ENCODE assay signal across 26 cellular contexts in genomic region chr7:1541431-1542162, GRCh38. TPM values are rescaled to one million over a fixed set of nuclear protein-coding genes. Genes with fewer than 3 reads are reported as not detected.
DNase-seq lines count a peak whose midpoint lies in the region; ATAC-seq and TF ChIP-seq lines count a peak whose summit lies in the region.
"Had no signal": no experiment of that assay in that cellular context is flagged by ENCODE, and none has a peak within 500 bp of the region (broad histone marks: within the 10 kb centered on the region; RNA-seq: fewer than 3 reads in every experiment).

No MANE protein-coding gene starts in this region.

- no peaks in the 10 kb centered on the region for H3K27me3 Mint-ChIP-seq in activated naive CD8-positive, alpha-beta T cell
- H3K27me3 Mint-ChIP-seq in activated naive CD8-positive, alpha-beta T cell treated with anti-CD3 and anti-CD28 coated beads, Interleukin-2, amount 50 U/mL, for 24 hours, result no peaks in the 10 kb centered on the region
- H3K27me3 Mint-ChIP-seq in memory B cell, result no peaks in the 10 kb centered on the region
- H3K27me3 Mint-ChIP-seq in natural killer cell (ENCODE audit: low read depth in 2 of 2), result no peaks in the 10 kb centered on the region
- H3K27me3 Mint-ChIP-seq: activated naive CD4-positive, alpha-beta T cell treated with anti-CD3 and anti-CD28 coated beads, Interleukin-2, amount 10 ng/mL, durations not matched to agents 7 days and 5 days; IgD-negative memory B cell had no signal

- H3K4me3 Mint-ChIP-seq in activated naive CD8-positive, alpha-beta T cell, result no peak overlapping the region
- no peak overlapping the region for H3K4me3 Mint-ChIP-seq in activated naive CD8-positive, alpha-beta T cell treated with anti-CD3 and anti-CD28 coated beads, Interleukin-2, amount 50 U/mL, for 24 hours
- H3K4me3 Mint-ChIP-seq in memory B cell (no peak overlapping the region), natural killer cell (no peak overlapping the region)
- H3K4me3 Mint-ChIP-seq: activated naive CD4-positive, alpha-beta T cell treated with anti-CD3 and anti-CD28 coated beads, Interleukin-2, amount 10 ng/mL, durations not matched to agents 7 days and 5 days; IgD-negative memory B cell; WTC11 had no signal

- peak overlapping the region; percentile 99 for H3K27ac ChIP-seq in RWPE1
- H3K27ac ChIP-seq: epithelial cell of prostate, SJSA1, uterus had no signal

- intact Hi-C loops in natural killer cell (cut with micrococcal nuclease), result no loop called here

- DNase-seq in activated naive CD8-positive, alpha-beta T cell treated with anti-CD3 and anti-CD28 coated beads, Interleukin-2, amount 50 U/mL, for 24 hours, result no peak
- DNase-seq in RWPE1 (ENCODE audit: low spot score), result no peak
- DNase-seq in memory B cell (ENCODE audit: low spot score in 2 of 2), result no peak
- no peak for DNase-seq in NCI-H128 (lab: John Stamatoyannopoulos, UW; ENCODE audit: unreplicated experiment)
- DNase-seq in stimulated activated CD4-positive, alpha-beta T cell treated with anti-CD3 and anti-CD28 coated beads, Interleukin-4, amount 100 ng/mL, for 24 hours, result no peak
- no peak for DNase-seq in middle frontal gyrus (ENCODE audit: extremely low spot score, low spot score)
- no peak for DNase-seq in natural killer cell
- DNase-seq: activated CD4-positive, alpha-beta T cell treated with anti-CD3 and anti-CD28 coated beads, Interleukin-2, amount 50 U/mL, for 1 hour; activated naive CD4-positive, alpha-beta T cell treated with anti-CD3 and anti-CD28 coated beads, Interleukin-2, amount 10 ng/mL, durations not matched to agents 7 days and 5 days; amygdala; DND-41; effector CD4-positive, alpha-beta T cell; glutamatergic neuron; NCI-H1048; NCI-H187; NCI-H524 treated with DMSO at 0.1 percent for 48 hours; stimulated activated naive CD4-positive, alpha-beta T cell had no signal

- no peaks in the 10 kb centered on the region for H3K9me3 Mint-ChIP-seq in activated naive CD8-positive, alpha-beta T cell (ENCODE audit: low read depth)
- H3K9me3 Mint-ChIP-seq in activated naive CD8-positive, alpha-beta T cell treated with anti-CD3 and anti-CD28 coated beads, Interleukin-2, amount 50 U/mL, for 24 hours, result no peaks in the 10 kb centered on the region
- H3K9me3 Mint-ChIP-seq in memory B cell (no peaks in the 10 kb centered on the region), natural killer cell (no peaks in the 10 kb centered on the region)
- H3K9me3 Mint-ChIP-seq: activated naive CD4-positive, alpha-beta T cell treated with anti-CD3 and anti-CD28 coated beads, Interleukin-2, amount 10 ng/mL, durations not matched to agents 7 days and 5 days; IgD-negative memory B cell; WTC11 had no signal

- peaks cover 1% of the 10 kb centered on the region for H3K4me1 Mint-ChIP-seq in activated naive CD8-positive, alpha-beta T cell (ENCODE audit: low read depth)
- H3K4me1 Mint-ChIP-seq in activated naive CD8-positive, alpha-beta T cell treated with anti-CD3 and anti-CD28 coated beads, Interleukin-2, amount 50 U/mL, for 24 hours, result peaks cover 2% of the 10 kb centered on the region
- H3K4me1 Mint-ChIP-seq in memory B cell, result no peaks in the 10 kb centered on the region
- H3K4me1 Mint-ChIP-seq in natural killer cell, result no peaks in the 10 kb centered on the region
- H3K4me1 Mint-ChIP-seq: activated naive CD4-positive, alpha-beta T cell treated with anti-CD3 and anti-CD28 coated beads, Interleukin-2, amount 10 ng/mL, durations not matched to agents 7 days and 5 days; IgD-negative memory B cell had no signal

- no peaks in the 10 kb centered on the region for H3K36me3 Mint-ChIP-seq in activated naive CD8-positive, alpha-beta T cell
- peaks cover 1% of the 10 kb centered on the region for H3K36me3 Mint-ChIP-seq in activated naive CD8-positive, alpha-beta T cell treated with anti-CD3 and anti-CD28 coated beads, Interleukin-2, amount 50 U/mL, for 24 hours (ENCODE audit: low read depth)
- H3K36me3 Mint-ChIP-seq in memory B cell (peaks cover 10% of the 10 kb centered on the region), natural killer cell (no peaks in the 10 kb centered on the region)
- H3K36me3 Mint-ChIP-seq: IgD-negative memory B cell, WTC11 had no signal

- ATAC-seq in activated naive CD8-positive, alpha-beta T cell treated with anti-CD3 and anti-CD28 coated beads, Interleukin-2, amount 50 U/mL, for 24 hours, result no peak
- no peak for ATAC-seq in memory B cell (ENCODE audit: low read depth)
- ATAC-seq in natural killer cell, result no peak
- ATAC-seq: sciatic nerve, WTC11 had no signal

- H3K27ac Mint-ChIP-seq in activated naive CD8-positive, alpha-beta T cell, result peak overlapping the region; percentile 54
- no peak overlapping the region for H3K27ac Mint-ChIP-seq in activated naive CD8-positive, alpha-beta T cell treated with anti-CD3 and anti-CD28 coated beads, Interleukin-2, amount 50 U/mL, for 24 hours
- H3K27ac Mint-ChIP-seq in memory B cell (peak overlapping the region; percentile 57), natural killer cell (peak overlapping the region in 1 of 2 donors; percentile 50)
- H3K27ac Mint-ChIP-seq: activated naive CD4-positive, alpha-beta T cell treated with anti-CD3 and anti-CD28 coated beads, Interleukin-2, amount 10 ng/mL, durations not matched to agents 7 days and 5 days; WTC11 had no signal

- TF ChIP-seq CTCF in RWPE1 (conservative IDR thresholded peaks at IDR 0.05; ENCODE audit: low read depth) (no peak), natural killer cell (IDR thresholded peaks at IDR 0.05) (no peak)

- CTCF ChIA-PET in RWPE1 (lab: Yijun Ruan, JAX), result no interaction called here

- POLR2A ChIA-PET in RWPE1 (lab: Yijun Ruan, JAX; ENCODE audit: low non-redundant PET), result interaction anchor here (0.6 kb wide), 1 partner anchor 27 kb away, joined by 3 read pairs; no protein-coding TSS in a partner anchor

RNA-seq across cellular contexts. Expression of gene MAFK, which starts 11.1 kb away (rescaled TPM):
- total RNA-seq in natural killer cell, result 10 to 100 TPM; 57.9 to 71.3 (median 62.8) TPM

RNA-seq across cellular contexts. Expression of gene TMEM184A, which starts 14.4 kb away (rescaled TPM):
- total RNA-seq in natural killer cell, result under 1 TPM in 1 of 3 donors, not detected in 2; 0.14 TPM
- total RNA-seq: A673, temporal lobe had no signal

RNA-seq across cellular contexts. Expression of gene PSMG3, which starts 28.2 kb away (rescaled TPM):
- 10 to 100 TPM; 19.0 to 21.4 (median 20.5) TPM for total RNA-seq in natural killer cell

RNA-seq across cellular contexts. Expression of gene INTS1, which starts 37.4 kb away (rescaled TPM):
- total RNA-seq in natural killer cell, result 100 to 1,000 TPM in 2 of 3 donors, 10 to 100 TPM in 1; 92.7 to 115 (median 111) TPM
